In the genomic region with DNA sequence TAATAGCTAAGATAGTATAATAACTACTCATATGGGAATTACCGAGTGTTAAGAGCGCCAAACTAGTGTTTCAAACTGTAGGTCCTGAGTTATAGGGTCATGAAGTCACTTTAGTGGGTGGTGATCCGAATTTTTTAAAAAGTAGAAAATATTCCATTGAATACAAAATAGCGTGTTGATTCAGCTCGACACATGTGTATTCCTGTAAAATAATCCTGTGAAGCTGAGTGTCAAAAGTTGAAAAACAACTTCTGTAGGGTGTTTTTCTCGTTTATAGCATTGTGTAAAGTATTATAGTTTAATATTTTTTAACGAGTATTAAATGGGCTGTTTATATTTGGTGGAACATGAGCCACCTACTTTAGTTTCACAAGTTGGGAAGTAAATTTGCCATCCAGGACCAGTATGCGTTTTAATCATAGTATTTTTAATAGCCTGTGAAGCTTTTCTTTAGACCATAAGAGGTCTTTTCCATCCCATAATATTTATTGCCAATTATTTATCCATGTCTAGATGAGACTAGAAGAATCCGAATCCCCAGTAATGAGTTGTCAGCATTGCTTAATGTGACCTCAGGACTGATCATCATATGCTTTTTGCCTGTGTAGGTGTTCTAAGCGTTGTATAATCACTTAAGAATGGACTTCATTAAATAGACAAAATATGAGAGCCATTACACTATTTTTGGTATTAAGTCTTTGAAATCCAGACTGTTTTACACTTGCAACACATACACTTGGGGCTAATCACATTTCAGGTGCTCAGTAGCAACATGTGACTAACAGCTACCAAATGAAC, we compare ENCODE assay signal across 10 cellular contexts.
DNase-seq lines count a peak whose midpoint lies in the region; TF ChIP-seq lines count a peak whose summit lies in the region.
"Had no signal": no experiment of that assay in that cellular context is flagged by ENCODE, and none has a peak within 500 bp of the region (broad histone marks: within the 10 kb centered on the region; RNA-seq: fewer than 3 reads in every experiment).

No MANE protein-coding gene starts in this region.

- TF ChIP-seq CTCF in suprapubic skin (IDR thresholded peaks at IDR 0.05) = no peak

- no peak for TF ChIP-seq POLR2A in suprapubic skin (IDR thresholded peaks at IDR 0.05)

- no peak for TF ChIP-seq EP300 in suprapubic skin (IDR thresholded peaks at IDR 0.05)

- peak overlapping the region; percentile 90 for H3K4me3 Mint-ChIP-seq in T-helper 1 cell treated with Interleukin-12 subunit alpha and Interleukin-12 subunit beta and Interleukin-4 antibody, amounts not matched to agents 30 μg/mL and 1 μg/mL, for 36 hours
- peak overlapping the region; percentile 95 for H3K4me3 Mint-ChIP-seq in activated T-helper 1 cell treated with anti-CD3 and anti-CD28 coated beads, Interleukin-12 subunit alpha, Interleukin-12 subunit beta, Interleukin-2, Interleukin-4 antibody, amounts not matched to agents 30 ng/mL and 10 ng/mL and 1 ng/mL, durations not matched to agents 14 hours and 24 hours and 36 hours
- H3K4me3 Mint-ChIP-seq in immature natural killer cell = peak overlapping the region; percentile 80 to 93 (median 84)

- DNase-seq in T-helper 1 cell (no peak), immature natural killer cell (no peak), suprapubic skin (ENCODE audit: low spot score in 2 of 2) (no peak), medulla oblongata (ENCODE audit: extremely low spot score) (no peak), NCI-H446 (lab: John Stamatoyannopoulos, UW) (no peak), SKM-1 treated with dmso at 0.1 percent for 144 hours (lab: John Stamatoyannopoulos, UW; ENCODE audit: unreplicated experiment) (no peak)
- DNase-seq in activated T-helper 1 cell treated with anti-CD3 and anti-CD28 coated beads, Interleukin-12 subunit alpha, Interleukin-12 subunit beta, Interleukin-2, Interleukin-4 antibody, amounts not matched to agents 30 ng/mL and 10 ng/mL and 1 ng/mL, durations not matched to agents 14 hours and 24 hours and 36 hours (ENCODE audit: low spot score) = no peak
- DNase-seq: activated effector memory CD4-positive, alpha-beta T cell treated with Interleukin-2 at 50 U/mL for 16 hours had no signal

- H3K9me3 Mint-ChIP-seq in T-helper 1 cell treated with Interleukin-12 subunit alpha and Interleukin-12 subunit beta and Interleukin-4 antibody, amounts not matched to agents 30 μg/mL and 1 μg/mL, for 36 hours = no peaks in the 10 kb centered on the region
- no peaks in the 10 kb centered on the region for H3K9me3 Mint-ChIP-seq in activated T-helper 1 cell treated with anti-CD3 and anti-CD28 coated beads, Interleukin-12 subunit alpha, Interleukin-12 subunit beta, Interleukin-2, Interleukin-4 antibody, amounts not matched to agents 30 ng/mL and 10 ng/mL and 1 ng/mL, durations not matched to agents 14 hours and 24 hours and 36 hours
- no peaks in the 10 kb centered on the region for H3K9me3 Mint-ChIP-seq in immature natural killer cell

- peaks cover 46% of the 10 kb centered on the region for H3K4me1 Mint-ChIP-seq in T-helper 1 cell treated with Interleukin-12 subunit alpha and Interleukin-12 subunit beta and Interleukin-4 antibody, amounts not matched to agents 30 μg/mL and 1 μg/mL, for 36 hours (ENCODE audit: low read depth)
- peaks cover 65% of the 10 kb centered on the region for H3K4me1 Mint-ChIP-seq in activated T-helper 1 cell treated with anti-CD3 and anti-CD28 coated beads, Interleukin-12 subunit alpha, Interleukin-12 subunit beta, Interleukin-2, Interleukin-4 antibody, amounts not matched to agents 30 ng/mL and 10 ng/mL and 1 ng/mL, durations not matched to agents 14 hours and 24 hours and 36 hours (ENCODE audit: low read depth)
- peaks cover 60 to 74% of the 10 kb centered on the region in 2 donors for H3K4me1 Mint-ChIP-seq in immature natural killer cell

- H3K36me3 ChIP-seq in suprapubic skin = peaks cover under 1% of the 10 kb centered on the region

- no peaks in the 10 kb centered on the region for H3K27me3 Mint-ChIP-seq in T-helper 1 cell treated with Interleukin-12 subunit alpha and Interleukin-12 subunit beta and Interleukin-4 antibody, amounts not matched to agents 30 μg/mL and 1 μg/mL, for 36 hours (ENCODE audit: low read depth)
- peaks cover 2% of the 10 kb centered on the region for H3K27me3 Mint-ChIP-seq in activated T-helper 1 cell treated with anti-CD3 and anti-CD28 coated beads, Interleukin-12 subunit alpha, Interleukin-12 subunit beta, Interleukin-2, Interleukin-4 antibody, amounts not matched to agents 30 ng/mL and 10 ng/mL and 1 ng/mL, durations not matched to agents 14 hours and 24 hours and 36 hours (ENCODE audit: insufficient read depth)
- peaks cover 9 to 16% (median 12%) of the 10 kb centered on the region in 3 donors for H3K27me3 Mint-ChIP-seq in immature natural killer cell (ENCODE audit: low read depth in 3 of 3)

- peak overlapping the region; percentile 41 for H3K27ac ChIP-seq in suprapubic skin
- H3K27ac ChIP-seq: C4-2B had no signal

- no peaks in the 10 kb centered on the region for H3K9me3 ChIP-seq in suprapubic skin

- intact Hi-C loops in activated T-helper 1 cell treated with anti-CD3 and anti-CD28 coated beads, Interleukin-12 subunit alpha, Interleukin-12 subunit beta, Interleukin-2, Interleukin-4 antibody, amounts not matched to agents 30 ng/mL and 10 ng/mL and 1 ng/mL, durations not matched to agents 14 hours and 24 hours and 36 hours (cut with micrococcal nuclease) = loop anchor here (5.0 to 10.0 kb wide), 2 partner anchors 839 to 1404 kb away; a partner anchor contains a TSS

- peaks cover 60% of the 10 kb centered on the region for H3K4me1 ChIP-seq in suprapubic skin

- peaks cover 5% of the 10 kb centered on the region for H3K36me3 Mint-ChIP-seq in T-helper 1 cell treated with Interleukin-12 subunit alpha and Interleukin-12 subunit beta and Interleukin-4 antibody, amounts not matched to agents 30 μg/mL and 1 μg/mL, for 36 hours (ENCODE audit: low read depth)
- peaks cover 11% of the 10 kb centered on the region for H3K36me3 Mint-ChIP-seq in activated T-helper 1 cell treated with anti-CD3 and anti-CD28 coated beads, Interleukin-12 subunit alpha, Interleukin-12 subunit beta, Interleukin-2, Interleukin-4 antibody, amounts not matched to agents 30 ng/mL and 10 ng/mL and 1 ng/mL, durations not matched to agents 14 hours and 24 hours and 36 hours (ENCODE audit: low read depth)
- H3K36me3 Mint-ChIP-seq in immature natural killer cell = no peaks in the 10 kb centered on the region

- H3K27ac Mint-ChIP-seq in T-helper 1 cell treated with Interleukin-12 subunit alpha and Interleukin-12 subunit beta and Interleukin-4 antibody, amounts not matched to agents 30 μg/mL and 1 μg/mL, for 36 hours = peak overlapping the region; percentile 31
- H3K27ac Mint-ChIP-seq in activated T-helper 1 cell treated with anti-CD3 and anti-CD28 coated beads, Interleukin-12 subunit alpha, Interleukin-12 subunit beta, Interleukin-2, Interleukin-4 antibody, amounts not matched to agents 30 ng/mL and 10 ng/mL and 1 ng/mL, durations not matched to agents 14 hours and 24 hours and 36 hours = peak overlapping the region; percentile 89
- H3K27ac Mint-ChIP-seq in immature natural killer cell = peak overlapping the region; percentile 80 to 89 (median 88)

- H3K4me3 ChIP-seq in suprapubic skin = peak overlapping the region; percentile 80

- H3K27me3 ChIP-seq in suprapubic skin = no peaks in the 10 kb centered on the region

- 13% methylated on average over 10 of the region's 10 CpGs for WGBS in suprapubic skin

Comparison
In these comparisons a context has a peak if more than half of its experiments do, and no peak if none do; other contexts are left out.
1. H3K27ac Mint-ChIP-seq: peak in every context shown above with its lines; median percentile 89 in activated T-helper 1 cell treated with anti-CD3 and anti-CD28 coated beads, Interleukin-12 subunit alpha, Interleukin-12 subunit beta, Interleukin-2, Interleukin-4 antibody, amounts not matched to agents 30 ng/mL and 10 ng/mL and 1 ng/mL, durations not matched to agents 14 hours and 24 hours and 36 hours; 88 in immature natural killer cell; 31 in T-helper 1 cell treated with Interleukin-12 subunit alpha and Interleukin-12 subunit beta and Interleukin-4 antibody, amounts not matched to agents 30 μg/mL and 1 μg/mL, for 36 hours.